Comparison of ENCODE assay signal across 18 cellular contexts in genomic region chr11:65981972-65982823, GRCh38. TPM values are rescaled to one million over a fixed set of nuclear protein-coding genes. Genes with fewer than 3 reads are reported as not detected.
DNase-seq lines count a peak whose midpoint lies in the region; ATAC-seq and TF ChIP-seq lines count a peak whose summit lies in the region.
"Had no signal": no experiment of that assay in that cellular context is flagged by ENCODE, and none has a peak within 500 bp of the region (broad histone marks: within the 10 kb centered on the region; RNA-seq: fewer than 3 reads in every experiment).

No MANE protein-coding gene starts in this region.

- no peaks in the 10 kb centered on the region; the same call in 2 of the 3 replicates for H3K9me3 Mint-ChIP-seq in GM23338
- no peaks in the 10 kb centered on the region for H3K9me3 Mint-ChIP-seq in activated T-helper 17 cell treated with anti-CD3 and anti-CD28 coated beads, Interleukin-2, amount 50 U/mL, for 72 hours

- H3K36me3 Mint-ChIP-seq in GM23338 (ENCODE audit: low read depth): peaks cover 17% of the 10 kb centered on the region
- peaks cover 15% of the 10 kb centered on the region for H3K36me3 Mint-ChIP-seq in activated T-helper 17 cell treated with anti-CD3 and anti-CD28 coated beads, Interleukin-2, amount 50 U/mL, for 72 hours (ENCODE audit: low read depth)

- no peaks in the 10 kb centered on the region for H3K4me1 Mint-ChIP-seq in GM23338
- no peaks in the 10 kb centered on the region for H3K4me1 Mint-ChIP-seq in activated T-helper 17 cell treated with anti-CD3 and anti-CD28 coated beads, Interleukin-2, amount 50 U/mL, for 72 hours

- 67 to 76% methylated on average over 16 of the region's 16 CpGs for WGBS in sigmoid colon, 2 donors

- H3K9me3 ChIP-seq in RWPE2 (ENCODE audit: severe bottlenecking) (no peaks in the 10 kb centered on the region), sigmoid colon (no peaks in the 10 kb centered on the region)

- no peaks in the 10 kb centered on the region for H3F3A ChIP-seq in GM23338 (replicated peaks; ENCODE audit: low read depth)

- no peak overlapping the region for H3K4me3 Mint-ChIP-seq in GM23338
- no peak overlapping the region for H3K4me3 Mint-ChIP-seq in activated T-helper 17 cell treated with anti-CD3 and anti-CD28 coated beads, Interleukin-2, amount 50 U/mL, for 72 hours

- DNase-seq in GM23338 (ENCODE audit: low spot score): no peak
- no peak for DNase-seq in RWPE2 (ENCODE audit: low spot score)
- no peak for DNase-seq in left lobe of liver (ENCODE audit: low spot score)
- peak; percentile 57 for DNase-seq in sigmoid colon
- no peak for DNase-seq in foreskin keratinocyte
- no peak for DNase-seq in NCI-H524 treated with DMSO at 0.1 percent for 48 hours (lab: John Stamatoyannopoulos, UW)
- DNase-seq: COR-L47, DMS153, NCI-H1105, NCI-H187 treated with DMSO at 0.1 percent for 48 hours, NCI-H2171, NCI-H446 treated with DMSO at 0.1 percent for 48 hours, SHP77 treated with DMSO at 0.1 percent for 48 hours had no signal

- H3K4me2 ChIP-seq in GM23338: no peak overlapping the region

- H3K4me3 ChIP-seq in GM23338: no peak overlapping the region
- H3K4me3 ChIP-seq in RWPE2 (ENCODE audit: severe bottlenecking): no peak overlapping the region
- H3K4me3 ChIP-seq in sigmoid colon: no peak overlapping the region

- H3K27ac Mint-ChIP-seq in GM23338: no peak overlapping the region
- H3K27ac Mint-ChIP-seq in activated T-helper 17 cell treated with anti-CD3 and anti-CD28 coated beads, Interleukin-2, amount 50 U/mL, for 72 hours: no peak overlapping the region

- no peaks in the 10 kb centered on the region for H3K4me1 ChIP-seq in GM23338 (ENCODE audit: insufficient read depth)
- no peaks in the 10 kb centered on the region for H3K4me1 ChIP-seq in RWPE2 (ENCODE audit: insufficient read depth, poor library complexity, severe bottlenecking)
- no peaks in the 10 kb centered on the region for H3K4me1 ChIP-seq in sigmoid colon
- no peaks in the 10 kb centered on the region for H3K4me1 ChIP-seq in foreskin keratinocyte

- H3K27me3 Mint-ChIP-seq in GM23338 (ENCODE audit: insufficient read depth, low read depth, poor library complexity): peaks cover 20% of the 10 kb centered on the region
- H3K27me3 Mint-ChIP-seq in activated T-helper 17 cell treated with anti-CD3 and anti-CD28 coated beads, Interleukin-2, amount 50 U/mL, for 72 hours: no peaks in the 10 kb centered on the region

- no peak for TF ChIP-seq POLR2A in sigmoid colon (IDR thresholded peaks at IDR 0.05)

- H2AFZ ChIP-seq in GM23338: no peak overlapping the region

- TF ChIP-seq CTCF in GM23338 (conservative IDR thresholded peaks at IDR 0.05; ENCODE audit: low read depth in 2 of 2) (peak in 1 of 2 experiments; percentile 31; a peak in 1 of 4 replicates), RWPE2 (IDR thresholded peaks at IDR 0.05; ENCODE audit: poor library complexity, severe bottlenecking) (no peak), sigmoid colon (IDR thresholded peaks at IDR 0.05) (no peak), foreskin keratinocyte (conservative IDR thresholded peaks at IDR 0.05) (no peak)

- ATAC-seq in GM23338: peak; percentile 30
- peak; percentile 19; the same call in 2 of the 3 replicates for ATAC-seq in RWPE2 (ENCODE audit: low read depth)
- ATAC-seq in left lobe of liver: peak; percentile 17
- ATAC-seq in foreskin keratinocyte: no peak
- no peak for ATAC-seq in activated T-helper 17 cell treated with anti-CD3 and anti-CD28 coated beads, Interleukin-2, amount 50 U/mL, for 72 hours (replicated peaks)
- no peak for ATAC-seq in GM21825 (IDR thresholded peaks at IDR 0.05; ENCODE audit: unreplicated experiment)

- H4K20me1 ChIP-seq in GM23338 (replicated peaks; ENCODE audit: insufficient read depth): no peaks in the 10 kb centered on the region

- H3K79me2 ChIP-seq in GM23338 (replicated peaks; ENCODE audit: insufficient read depth): no peaks in the 10 kb centered on the region

- no peaks in the 10 kb centered on the region for H3K9me2 ChIP-seq in GM23338 (ENCODE audit: insufficient read depth)

- no peak for TF ChIP-seq EP300 in sigmoid colon (IDR thresholded peaks at IDR 0.05)

- H3K27me3 ChIP-seq in GM23338 (ENCODE audit: insufficient read depth) (no peaks in the 10 kb centered on the region), RWPE2 (ENCODE audit: insufficient read depth, poor library complexity, severe bottlenecking) (no peaks in the 10 kb centered on the region), sigmoid colon (no peaks in the 10 kb centered on the region), foreskin keratinocyte (no peaks in the 10 kb centered on the region)

- no peak overlapping the region for H3K27ac ChIP-seq in GM23338 (ENCODE audit: low read depth)
- H3K27ac ChIP-seq in RWPE2 (ENCODE audit: poor library complexity, severe bottlenecking): no peak overlapping the region
- H3K27ac ChIP-seq in sigmoid colon: no peak overlapping the region
- H3K27ac ChIP-seq in foreskin keratinocyte: no peak overlapping the region
- H3K27ac ChIP-seq: C4-2B had no signal

- intact Hi-C loops in sigmoid colon (cut with DNase I): loop anchor here (10.0 kb wide), 1 partner anchor 277 kb away; no protein-coding TSS in a partner anchor

- H3K36me3 ChIP-seq in GM23338 (ENCODE audit: insufficient read depth) (no peaks in the 10 kb centered on the region), RWPE2 (ENCODE audit: low read depth) (peaks cover 19% of the 10 kb centered on the region), sigmoid colon (peaks cover 17 to 27% (median 21%) of the 10 kb centered on the region in 4 donors)

TF ChIP-seq in GM23338, 12 proteins besides CTCF, POLR2A, EP300 and RAD21 (continues in another document):
- TF ChIP-seq ZNF331 (CRISPR knock-in tag; IDR thresholded peaks at IDR 0.05; ENCODE audit: low read depth): no peak

RNA-seq across cellular contexts. Expression of gene EIF1AD, which starts 19.8 kb away (rescaled TPM):
- total RNA-seq in GM23338 (2014; rRNA removed; shearing (Covaris generic)): 30.8 and 32.1 TPM in 2 replicates
- 16.1 and 18.6 TPM in 2 replicates for polyA plus RNA-seq in GM23338 (2016; fragmentation: Nextera tagmentation; extraction: Ambion mirVana)
- 12.7 TPM for total RNA-seq in left lobe of liver
- 10 to 100 TPM; 19.4 to 23.9 (median 21.1) TPM for total RNA-seq in sigmoid colon
- 10 to 100 TPM; 13.8 to 26.0 (median 14.3) TPM for polyA plus RNA-seq in sigmoid colon
- total RNA-seq in foreskin keratinocyte: 40.6 and 42.4 TPM in 2 replicates
- 26.9 and 33.3 TPM in 2 replicates for polyA plus RNA-seq in foreskin keratinocyte
- 10 to 100 TPM; 47.6 to 66.3 TPM for total RNA-seq in activated T-helper 17 cell treated with anti-CD3 and anti-CD28 coated beads, Interleukin-2, amount 50 U/mL, for 72 hours

RNA-seq across cellular contexts. Expression of gene BANF1, which starts 20.1 kb away (rescaled TPM):
- 44.7 and 58.2 TPM in 2 replicates for total RNA-seq in GM23338 (2014; rRNA removed; shearing (Covaris generic))
- polyA plus RNA-seq in GM23338 (2016; fragmentation: Nextera tagmentation; extraction: Ambion mirVana) (765 and 903 TPM in 2 replicates), sigmoid colon (100 to 1,000 TPM; 113 to 150 (median 130) TPM), foreskin keratinocyte (267 and 278 TPM in 2 replicates)
- total RNA-seq in left lobe of liver (67.3 TPM), sigmoid colon (10 to 100 TPM; 40.4 to 76.4 (median 50.5) TPM), foreskin keratinocyte (72.7 and 118 TPM in 2 replicates)
- total RNA-seq in activated T-helper 17 cell treated with anti-CD3 and anti-CD28 coated beads, Interleukin-2, amount 50 U/mL, for 72 hours: 100 to 1,000 TPM; 158 to 245 TPM

RNA-seq across cellular contexts. Expression of gene SART1, which starts 20.7 kb away (rescaled TPM):
- 43.9 and 55.8 TPM in 2 replicates for total RNA-seq in GM23338 (2014; rRNA removed; shearing (Covaris generic))
- 91.0 and 105 TPM in 2 replicates for polyA plus RNA-seq in GM23338 (2016; fragmentation: Nextera tagmentation; extraction: Ambion mirVana)
- total RNA-seq in left lobe of liver: 14.6 TPM
- 10 to 100 TPM; 33.8 to 38.8 (median 37.0) TPM for total RNA-seq in sigmoid colon
- polyA plus RNA-seq in sigmoid colon: 10 to 100 TPM; 22.2 to 50.0 (median 26.4) TPM
- 44.9 and 52.0 TPM in 2 replicates for total RNA-seq in foreskin keratinocyte
- polyA plus RNA-seq in foreskin keratinocyte: 65.2 and 68.0 TPM in 2 replicates
- 10 to 100 TPM; 44.7 to 51.3 TPM for total RNA-seq in activated T-helper 17 cell treated with anti-CD3 and anti-CD28 coated beads, Interleukin-2, amount 50 U/mL, for 72 hours

RNA-seq across cellular contexts. Expression of gene CST6, which starts 29.6 kb away (rescaled TPM):
- total RNA-seq in GM23338 (2014; rRNA removed; shearing (Covaris generic)): 4.2 and 5.9 TPM in 2 replicates
- polyA plus RNA-seq in GM23338 (2016; fragmentation: Nextera tagmentation; extraction: Ambion mirVana) (8.3 and 9.9 TPM in 2 replicates), sigmoid colon (1 to 10 TPM in 1 of 3 donors, under 1 TPM in 1, not detected in 1; 0.10 to 1.2 TPM), foreskin keratinocyte (0.25 and 0.78 TPM in 2 replicates)
- total RNA-seq in left lobe of liver (not detected), sigmoid colon (not detected), foreskin keratinocyte (0.28 and 0.82 TPM in 2 replicates)
- under 1 TPM in 1 of 2 donors, not detected in 1; 0.37 TPM for total RNA-seq in activated T-helper 17 cell treated with anti-CD3 and anti-CD28 coated beads, Interleukin-2, amount 50 U/mL, for 72 hours
- total RNA-seq: HT1080, LHCN-M2 had no signal

RNA-seq across cellular contexts. Expression of gene TSGA10IP, which starts 36.9 kb away (rescaled TPM):
- total RNA-seq in GM23338 (2014; rRNA removed; shearing (Covaris generic)): 1.1 and 2.0 TPM in 2 replicates
- polyA plus RNA-seq in GM23338 (2016; fragmentation: Nextera tagmentation; extraction: Ambion mirVana): 1.6 and 2.5 TPM in 2 replicates
- total RNA-seq in left lobe of liver: not detected
- total RNA-seq in sigmoid colon: under 1 TPM in 1 of 4 donors, not detected in 3; 0.49 TPM
- polyA plus RNA-seq in sigmoid colon: not detected
- not detected in 2 replicates for total RNA-seq in foreskin keratinocyte
- polyA plus RNA-seq in foreskin keratinocyte: not detected in 2 replicates
- total RNA-seq in activated T-helper 17 cell treated with anti-CD3 and anti-CD28 coated beads, Interleukin-2, amount 50 U/mL, for 72 hours: not detected
- total RNA-seq: LHCN-M2 had no signal

Comparison
In these comparisons a context has a peak if more than half of its experiments do, and no peak if none do; other contexts are left out.
1. ATAC-seq: peak in GM23338 (single experiment), RWPE2 (single experiment) and left lobe of liver (single experiment); none in foreskin keratinocyte (single experiment), activated T-helper 17 cell treated with anti-CD3 and anti-CD28 coated beads, Interleukin-2, amount 50 U/mL, for 72 hours (single experiment) and GM21825 (single experiment).